In the genomic region with DNA sequence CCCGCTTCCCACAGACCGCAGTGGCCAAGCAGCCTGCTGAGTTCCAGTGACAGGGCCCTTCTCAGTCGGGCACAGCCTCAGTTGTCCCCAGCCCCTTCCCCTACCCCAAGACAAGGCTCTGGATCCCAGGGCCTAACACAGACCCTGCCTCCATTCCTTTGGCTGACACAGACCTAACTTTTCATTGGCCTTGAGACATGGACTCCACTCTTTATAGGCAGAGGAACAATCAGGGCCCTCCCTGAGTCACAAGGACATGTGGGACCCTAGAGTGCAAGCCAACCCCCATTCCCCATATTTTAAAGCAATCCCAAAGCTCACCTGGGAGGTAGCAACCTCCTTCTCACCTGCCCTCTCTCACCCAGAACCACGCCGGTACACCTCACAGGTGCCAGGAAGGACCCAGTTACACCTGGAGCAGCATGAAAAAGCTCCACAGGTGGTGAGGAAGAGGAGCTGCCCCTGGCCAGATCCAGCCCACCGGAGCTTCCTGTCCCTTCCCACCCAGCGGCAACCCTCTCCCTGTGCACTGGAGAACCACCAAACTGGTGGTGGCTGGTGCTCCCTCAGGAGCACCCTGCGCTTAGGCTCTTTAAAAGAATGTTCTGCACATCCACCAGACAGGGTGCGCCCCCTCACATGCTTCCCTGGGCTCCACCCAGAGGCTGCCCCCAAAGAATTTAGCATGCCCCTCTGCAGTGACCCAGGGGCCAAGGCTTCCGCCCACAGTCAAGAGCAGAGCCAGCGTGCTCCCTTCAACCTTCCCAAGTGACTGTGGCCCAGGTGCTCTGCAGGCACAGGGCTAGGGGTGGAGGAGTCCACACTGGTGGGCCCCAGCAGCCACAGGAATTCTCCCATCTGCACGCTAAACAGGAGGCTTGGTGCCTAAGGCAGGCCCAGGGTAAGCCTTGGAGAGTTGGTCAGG, we compare ENCODE assay signal across 7 cellular contexts. TPM values are rescaled to one million over a fixed set of nuclear protein-coding genes. Genes with fewer than 3 reads are reported as not detected.
DNase-seq lines count a peak whose midpoint lies in the region; FAIRE-seq lines count a peak whose summit lies in the region.

No MANE protein-coding gene starts in this region.

- peak; percentile 38 for FAIRE-seq in HTR-8/SVneo (lab: Jason Lieb, UNC)

- no peak for DNase-seq in HTR-8/SVneo (ENCODE audit: insufficient read length, low spot score)
- no peak for DNase-seq in activated naive CD8-positive, alpha-beta T cell treated with anti-CD3 and anti-CD28 coated beads for 36 hours
- peak; percentile 55 for DNase-seq in islet precursor cell
- no peak for DNase-seq in NCI-H128 (lab: John Stamatoyannopoulos, UW; ENCODE audit: unreplicated experiment)
- DNase-seq in occipital lobe (lab: John Stamatoyannopoulos, UW) = no peak
- no peak for DNase-seq in iPS-NIHi11 (ENCODE audit: low spot score)

- no peaks in the 10 kb centered on the region for H3K36me3 ChIP-seq in subcutaneous abdominal adipose tissue (ENCODE audit: control insufficient read depth in 5 of 5, insufficient read depth in 5 of 5, low read length in 5 of 5)

- H3K9me3 ChIP-seq in subcutaneous abdominal adipose tissue (ENCODE audit: control insufficient read depth in 5 of 5, low read length in 5 of 5) = no peaks in the 10 kb centered on the region

- H3K4me3 Mint-ChIP-seq in activated naive CD8-positive, alpha-beta T cell treated with anti-CD3 and anti-CD28 coated beads for 36 hours = peak overlapping the region; percentile 99

- H3K27ac Mint-ChIP-seq in activated naive CD8-positive, alpha-beta T cell treated with anti-CD3 and anti-CD28 coated beads for 36 hours = peak overlapping the region; percentile 75

- H3K36me3 Mint-ChIP-seq in activated naive CD8-positive, alpha-beta T cell treated with anti-CD3 and anti-CD28 coated beads for 36 hours = peaks cover 4% of the 10 kb centered on the region

- H3K9me3 Mint-ChIP-seq in activated naive CD8-positive, alpha-beta T cell treated with anti-CD3 and anti-CD28 coated beads for 36 hours = no peaks in the 10 kb centered on the region

- peak overlapping the region; percentile 53 to 82 (median 74) for H3K9ac ChIP-seq in subcutaneous abdominal adipose tissue (ENCODE audit: low read length in 5 of 5)

- no peaks in the 10 kb centered on the region for H3K27me3 Mint-ChIP-seq in activated naive CD8-positive, alpha-beta T cell treated with anti-CD3 and anti-CD28 coated beads for 36 hours

- peak overlapping the region; percentile 10 to 97 (median 27) for H3K4me3 ChIP-seq in subcutaneous abdominal adipose tissue (ENCODE audit: low read depth in 1 of 5, low read length in 5 of 5)

- H3K4me1 Mint-ChIP-seq in activated naive CD8-positive, alpha-beta T cell treated with anti-CD3 and anti-CD28 coated beads for 36 hours = peaks cover 43% of the 10 kb centered on the region

- H3K27me3 ChIP-seq in subcutaneous abdominal adipose tissue (ENCODE audit: control insufficient read depth in 5 of 5, insufficient read depth in 4 of 5, low read length in 5 of 5) = no peaks in the 10 kb centered on the region

- peak overlapping the region; percentile 96 for H3K27ac ChIP-seq in subcutaneous abdominal adipose tissue (ENCODE audit: low read depth, low read length)

- peaks cover 28 to 73% (median 56%) of the 10 kb centered on the region in 5 donors for H3K4me1 ChIP-seq in subcutaneous abdominal adipose tissue (ENCODE audit: control insufficient read depth in 5 of 5, insufficient read depth in 5 of 5, low read length in 5 of 5)

RNA-seq across cellular contexts. Expression of a gene that starts 3.4 kb away (rescaled TPM):
- 10 to 100 TPM; 23.8 to 25.6 TPM for total RNA-seq in activated naive CD8-positive, alpha-beta T cell treated with anti-CD3 and anti-CD28 coated beads for 36 hours
- total RNA-seq in occipital lobe = 7.6 TPM
